Comparison of ENCODE assay signal across 11 cellular contexts in the genomic region with DNA sequence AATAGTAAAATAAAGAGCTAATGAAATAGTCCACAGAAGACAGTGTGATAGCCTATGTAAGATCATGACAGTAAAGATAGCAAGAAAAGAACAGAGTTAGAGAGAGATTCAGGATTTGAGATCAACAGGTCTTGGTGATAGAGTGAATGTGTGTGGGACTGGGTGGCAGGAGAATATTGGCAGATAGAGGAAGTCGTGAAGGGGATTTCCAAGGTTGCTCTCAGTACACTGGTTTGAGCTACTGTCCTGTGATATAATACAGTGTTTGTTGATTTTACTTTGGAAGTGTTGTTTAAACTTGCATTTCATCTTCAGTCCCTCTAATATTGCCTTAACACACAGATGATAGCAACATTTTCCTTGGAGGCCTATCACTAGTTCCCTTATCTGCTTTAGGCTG. TPM values are rescaled to one million over a fixed set of nuclear protein-coding genes. Genes with fewer than 3 reads are reported as not detected.
DNase-seq lines count a peak whose midpoint lies in the region; ATAC-seq lines count a peak whose summit lies in the region.
"Had no signal": no experiment of that assay in that cellular context is flagged by ENCODE, and none has a peak within 500 bp of the region (broad histone marks: within the 10 kb centered on the region; RNA-seq: fewer than 3 reads in every experiment).

No MANE protein-coding gene starts in this region.

- intact Hi-C loops in left cardiac atrium (cut with DNase I), result no loop called here

- H3K27ac ChIP-seq in Karpas-422 (ENCODE audit: low read length), result no peak overlapping the region

- H3K36me3 ChIP-seq in Karpas-422 (ENCODE audit: insufficient read depth, low read length), result no peaks in the 10 kb centered on the region

- H3K9me2 ChIP-seq in Karpas-422 (replicated peaks; ENCODE audit: insufficient read depth, low read length), result no peaks in the 10 kb centered on the region

- H3K36me3 Mint-ChIP-seq in activated CD8-positive, alpha-beta memory T cell treated with anti-CD3 and anti-CD28 coated beads, Interleukin-2, amount 10 ng/mL, durations not matched to agents 7 days and 5 days, result peaks cover 12% of the 10 kb centered on the region
- H3K36me3 Mint-ChIP-seq in stimulated activated naive B cell treated with anti-CD40 and anti-IgM and Interleukin-4, amounts not matched to agents 10 μg/mL and 1 μg/mL and 100 μg/mL, for 72 hours, result no peaks in the 10 kb centered on the region

- no peak overlapping the region for H3K4me3 Mint-ChIP-seq in activated CD8-positive, alpha-beta memory T cell treated with anti-CD3 and anti-CD28 coated beads, Interleukin-2, amount 10 ng/mL, durations not matched to agents 7 days and 5 days
- peak overlapping the region in 1 of 2 donors; percentile 31 for H3K4me3 Mint-ChIP-seq in stimulated activated naive B cell treated with anti-CD40 and anti-IgM and Interleukin-4, amounts not matched to agents 10 μg/mL and 1 μg/mL and 100 μg/mL, for 72 hours

- no peaks in the 10 kb centered on the region for H3K9me3 ChIP-seq in Karpas-422 (ENCODE audit: low read length)

- H3K79me2 ChIP-seq in Karpas-422 (ENCODE audit: low read length), result no peaks in the 10 kb centered on the region

- no peak overlapping the region for H3K9ac ChIP-seq in Karpas-422 (ENCODE audit: low read length)

- no peaks in the 10 kb centered on the region for H3K27me3 Mint-ChIP-seq in activated CD8-positive, alpha-beta memory T cell treated with anti-CD3 and anti-CD28 coated beads, Interleukin-2, amount 10 ng/mL, durations not matched to agents 7 days and 5 days
- H3K27me3 Mint-ChIP-seq in stimulated activated naive B cell treated with anti-CD40 and anti-IgM and Interleukin-4, amounts not matched to agents 10 μg/mL and 1 μg/mL and 100 μg/mL, for 72 hours, result no peaks in the 10 kb centered on the region

- no peak overlapping the region for H2AFZ ChIP-seq in Karpas-422 (ENCODE audit: low read length)

- H3K27me3 ChIP-seq in Karpas-422 (ENCODE audit: low read length), result no peaks in the 10 kb centered on the region
- H3K27me3 ChIP-seq: dorsolateral prefrontal cortex had no signal

- H3K4me1 Mint-ChIP-seq in activated CD8-positive, alpha-beta memory T cell treated with anti-CD3 and anti-CD28 coated beads, Interleukin-2, amount 10 ng/mL, durations not matched to agents 7 days and 5 days, result peaks cover 55% of the 10 kb centered on the region
- H3K4me1 Mint-ChIP-seq in stimulated activated naive B cell treated with anti-CD40 and anti-IgM and Interleukin-4, amounts not matched to agents 10 μg/mL and 1 μg/mL and 100 μg/mL, for 72 hours, result peaks cover 41 to 80% of the 10 kb centered on the region in 2 donors

- no peak overlapping the region for H3K4me3 ChIP-seq in Karpas-422 (ENCODE audit: low read length)
- H3K4me3 ChIP-seq: dorsolateral prefrontal cortex, lung had no signal

- H4K20me1 ChIP-seq in Karpas-422 (ENCODE audit: insufficient read depth, low read depth, low read length), result no peaks in the 10 kb centered on the region

- CTCF ChIA-PET in activated CD8-positive, alpha-beta memory T cell treated with anti-CD3 and anti-CD28 coated beads, Interleukin-2, amount 10 ng/mL, durations not matched to agents 7 days and 5 days (lab: Charles Lee), result interaction anchor here (0.9 to 1.6 kb wide), 9 partner anchors 8 to 131 kb away, joined by 3 to 6 read pairs (median 3); partner anchors contain the start of gene ARAP2

- no peak overlapping the region for H3K4me2 ChIP-seq in Karpas-422 (ENCODE audit: low read depth, low read length, poor library complexity, severe bottlenecking)

- no peaks in the 10 kb centered on the region for H3K9me3 Mint-ChIP-seq in activated CD8-positive, alpha-beta memory T cell treated with anti-CD3 and anti-CD28 coated beads, Interleukin-2, amount 10 ng/mL, durations not matched to agents 7 days and 5 days (ENCODE audit: low read depth)
- H3K9me3 Mint-ChIP-seq in stimulated activated naive B cell treated with anti-CD40 and anti-IgM and Interleukin-4, amounts not matched to agents 10 μg/mL and 1 μg/mL and 100 μg/mL, for 72 hours, result peaks cover 0 to 3% of the 10 kb centered on the region in 2 donors

- peak; percentile 45 for ATAC-seq in activated CD8-positive, alpha-beta memory T cell treated with anti-CD3 and anti-CD28 coated beads, Interleukin-2, amount 10 ng/mL, durations not matched to agents 7 days and 5 days
- peak; percentile 87 for ATAC-seq in HG02798 (IDR thresholded peaks at IDR 0.05; ENCODE audit: poor library complexity, unreplicated experiment)
- peak; percentile 75 to 76 for ATAC-seq in stimulated activated naive B cell treated with anti-CD40 and anti-IgM and Interleukin-4, amounts not matched to agents 10 μg/mL and 1 μg/mL and 100 μg/mL, for 72 hours (replicated peaks)
- no peak for ATAC-seq in left cardiac atrium

- no peak for DNase-seq in activated CD8-positive, alpha-beta memory T cell treated with anti-CD3 and anti-CD28 coated beads, Interleukin-2, amount 10 ng/mL, durations not matched to agents 7 days and 5 days
- no peak for DNase-seq in activated CD8-positive, alpha-beta memory T cell treated with anti-CD3 and anti-CD28 coated beads, Interleukin-2, amount 50 U/mL, for 48 hours
- DNase-seq in NOMO-1 treated with dmso at 0.1 percent for 144 hours (lab: John Stamatoyannopoulos, UW; ENCODE audit: unreplicated experiment), result peak; percentile 38
- DNase-seq in stimulated activated naive B cell treated with anti-CD40 and anti-IgM and Interleukin-4, amounts not matched to agents 10 μg/mL and 1 μg/mL and 100 μg/mL, for 72 hours, result peak; percentile 24
- no peak for DNase-seq in Karpas-422
- no peak for DNase-seq in nucleus accumbens (lab: John Stamatoyannopoulos, UW)
- no peak for DNase-seq in left cardiac atrium
- DNase-seq: dorsolateral prefrontal cortex had no signal

- H3K4me1 ChIP-seq in Karpas-422 (ENCODE audit: low read length), result no peaks in the 10 kb centered on the region

- H3K27ac Mint-ChIP-seq in activated CD8-positive, alpha-beta memory T cell treated with anti-CD3 and anti-CD28 coated beads, Interleukin-2, amount 10 ng/mL, durations not matched to agents 7 days and 5 days, result peak overlapping the region; percentile 81
- H3K27ac Mint-ChIP-seq in stimulated activated naive B cell treated with anti-CD40 and anti-IgM and Interleukin-4, amounts not matched to agents 10 μg/mL and 1 μg/mL and 100 μg/mL, for 72 hours, result peak overlapping the region; percentile 32

RNA-seq across cellular contexts. Expression of gene DTHD1, which starts 44.1 kb away (rescaled TPM):
- 1 to 10 TPM; 1.7 to 2.9 TPM for total RNA-seq in activated CD8-positive, alpha-beta memory T cell treated with anti-CD3 and anti-CD28 coated beads, Interleukin-2, amount 10 ng/mL, durations not matched to agents 7 days and 5 days
- total RNA-seq in Karpas-422 (2014; rRNA removed; shearing (Covaris generic); ENCODE audit: low replicate concordance), result not detected in 2 replicates
- under 1 TPM; 0.09 to 0.10 TPM for total RNA-seq in left cardiac atrium
- total RNA-seq: HT1080 had no signal

Comparison
In these comparisons a context has a peak if more than half of its experiments do, and no peak if none do; other contexts are left out.
1. ATAC-seq: peak in activated CD8-positive, alpha-beta memory T cell treated with anti-CD3 and anti-CD28 coated beads, Interleukin-2, amount 10 ng/mL, durations not matched to agents 7 days and 5 days (single experiment), HG02798 (single experiment) and stimulated activated naive B cell treated with anti-CD40 and anti-IgM and Interleukin-4, amounts not matched to agents 10 μg/mL and 1 μg/mL and 100 μg/mL, for 72 hours (2 of 2); none in left cardiac atrium (0 of 2).
2. DNase-seq: peak in NOMO-1 treated with dmso at 0.1 percent for 144 hours (single experiment) and stimulated activated naive B cell treated with anti-CD40 and anti-IgM and Interleukin-4, amounts not matched to agents 10 μg/mL and 1 μg/mL and 100 μg/mL, for 72 hours (single experiment); none in activated CD8-positive, alpha-beta memory T cell treated with anti-CD3 and anti-CD28 coated beads, Interleukin-2, amount 10 ng/mL, durations not matched to agents 7 days and 5 days (single experiment), activated CD8-positive, alpha-beta memory T cell treated with anti-CD3 and anti-CD28 coated beads, Interleukin-2, amount 50 U/mL, for 48 hours (single experiment), Karpas-422 (single experiment), nucleus accumbens (0 of 56) and left cardiac atrium (single experiment).